In the genomic region with DNA sequence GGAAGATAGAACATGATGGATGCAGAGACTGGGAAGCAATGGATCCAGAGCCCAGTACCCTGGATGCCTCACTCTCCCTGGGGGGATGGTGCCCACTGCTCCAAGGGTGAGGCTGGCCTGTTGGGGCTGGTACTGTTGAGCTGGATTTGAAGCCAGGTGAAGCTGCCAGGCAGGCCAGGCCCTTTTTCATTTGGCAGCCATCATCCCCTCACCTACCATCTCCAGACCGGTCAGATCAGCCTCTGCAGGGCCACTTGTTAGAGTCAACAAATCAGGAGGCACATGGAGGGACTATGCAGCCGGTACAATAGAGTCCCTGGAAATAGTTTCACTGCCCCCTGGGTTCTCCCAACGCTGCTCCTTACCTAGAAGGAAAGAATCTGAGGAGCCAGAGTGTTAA, we compare ENCODE assay signal across 15 cellular contexts. TPM values are rescaled to one million over a fixed set of nuclear protein-coding genes. Genes with fewer than 3 reads are reported as not detected.
A peak's percentile ranks its signal among the peaks of the same experiment; 100 is the strongest.
DNase-seq lines count a peak whose midpoint lies in the region; ATAC-seq, FAIRE-seq and TF ChIP-seq lines count a peak whose summit lies in the region.
"Had no signal": no experiment of that assay in that cellular context is flagged by ENCODE, and none has a peak within 500 bp of the region (broad histone marks: within the 10 kb centered on the region; RNA-seq: fewer than 3 reads in every experiment).

No MANE protein-coding gene starts in this region.

- H3K9me1 ChIP-seq in keratinocyte (ENCODE audit: control insufficient read depth, extremely low read depth, insufficient read depth, low read length): peaks cover 5% of the 10 kb centered on the region

- H3K79me2 ChIP-seq in keratinocyte (ENCODE audit: control insufficient read depth, insufficient read depth, low read length): peaks cover 64% of the 10 kb centered on the region

- H3K4me1 Mint-ChIP-seq in activated CD8-positive, alpha-beta T cell treated with anti-CD3 and anti-CD28 coated beads for 36 hours (ENCODE audit: low read depth): peaks cover 84% of the 10 kb centered on the region

- H3K4me2 ChIP-seq in keratinocyte (ENCODE audit: control insufficient read depth, extremely low read depth, insufficient read depth, low read depth, low read length): peak overlapping the region; percentile 10

- H3K27ac ChIP-seq in heart left ventricle (peak overlapping the region in 7 of 12 donors; percentile 22 to 99 (median 69)), right atrium auricular region (peak overlapping the region in 1 of 2 donors; percentile 97), keratinocyte (ENCODE audit: control insufficient read depth, insufficient read depth, low read length) (no peak overlapping the region), thymus (ENCODE audit: low read depth) (peak overlapping the region; percentile 46)
- H3K27ac ChIP-seq: SJSA1 had no signal

- H3K27ac Mint-ChIP-seq in activated CD8-positive, alpha-beta T cell treated with anti-CD3 and anti-CD28 coated beads for 36 hours: peak overlapping the region; percentile 90

- no peak overlapping the region for H3K9ac ChIP-seq in keratinocyte (ENCODE audit: control insufficient read depth, extremely low read depth, insufficient read depth, low read length)

- H3K36me3 Mint-ChIP-seq in activated CD8-positive, alpha-beta T cell treated with anti-CD3 and anti-CD28 coated beads for 36 hours (ENCODE audit: low read depth): peaks cover 72% of the 10 kb centered on the region

- 46 to 64% (median 60%) methylated on average over 3 of the region's 3 CpGs for WGBS in heart left ventricle, 4 donors
- WGBS in thymus: 96% methylated on average over 3 of the region's 3 CpGs

- FAIRE-seq in keratinocyte (lab: Jason Lieb, UNC): peak; percentile 78
- FAIRE-seq: astrocyte, colon had no signal

- H3K4me3 Mint-ChIP-seq in activated CD8-positive, alpha-beta T cell treated with anti-CD3 and anti-CD28 coated beads for 36 hours: no peak overlapping the region

- peaks cover 0 to 13% (median 0%) of the 10 kb centered on the region in 9 donors for H3K36me3 ChIP-seq in heart left ventricle
- peaks cover 6% of the 10 kb centered on the region for H3K36me3 ChIP-seq in right atrium auricular region
- peaks cover 13 to 21% of the 10 kb centered on the region in 2 experiments for H3K36me3 ChIP-seq in keratinocyte (ENCODE audit: control insufficient read depth in 2 of 2, extremely low read depth in 1 of 2, insufficient read depth in 2 of 2, low read length in 2 of 2)
- peaks cover 7% of the 10 kb centered on the region for H3K36me3 ChIP-seq in thymus (ENCODE audit: control insufficient read depth, insufficient read depth)
- no peaks in the 10 kb centered on the region; the same call in 1 of the 2 replicates for H3K36me3 ChIP-seq in H7 (replicated peaks; ENCODE audit: control insufficient read depth, insufficient read depth, low read length)
- H3K36me3 ChIP-seq: SJSA1 had no signal

- H4K20me1 ChIP-seq in keratinocyte (ENCODE audit: control insufficient read depth, extremely low read depth, insufficient read depth, low read length): no peaks in the 10 kb centered on the region

- H2AFZ ChIP-seq in keratinocyte (ENCODE audit: control insufficient read depth, low read length): no peak overlapping the region

- intact Hi-C loops in heart left ventricle (cut with DNase I): loop anchor here in 2 of 10 donors (5.0 to 10.0 kb wide), 2 partner anchors 752 to 759 kb away; no protein-coding TSS in a partner anchor
- intact Hi-C loops in activated CD8-positive, alpha-beta T cell treated with anti-CD3 and anti-CD28 coated beads for 36 hours (cut with micrococcal nuclease): no loop called here

- ATAC-seq in heart left ventricle (no peak), GM18517 (IDR thresholded peaks at IDR 0.05; ENCODE audit: unreplicated experiment) (no peak)
- no peak for ATAC-seq in activated CD8-positive, alpha-beta T cell treated with anti-CD3 and anti-CD28 coated beads for 36 hours

- TF ChIP-seq POLR2A in heart left ventricle (IDR thresholded peaks at IDR 0.05): no peak

- H3K4me1 ChIP-seq in heart left ventricle: peaks cover 0 to 99% (median 80%) of the 10 kb centered on the region in 12 donors
- peaks cover 0 to 86% of the 10 kb centered on the region in 2 donors for H3K4me1 ChIP-seq in right atrium auricular region
- H3K4me1 ChIP-seq in keratinocyte (ENCODE audit: control insufficient read depth, extremely low read depth, insufficient read depth, low read length): peaks cover 69% of the 10 kb centered on the region
- H3K4me1 ChIP-seq in thymus (ENCODE audit: control insufficient read depth, insufficient read depth, low read length): peaks cover 77% of the 10 kb centered on the region

- H3K9me3 Mint-ChIP-seq in activated CD8-positive, alpha-beta T cell treated with anti-CD3 and anti-CD28 coated beads for 36 hours: no peaks in the 10 kb centered on the region

- no peaks in the 10 kb centered on the region for H3K9me3 ChIP-seq in heart left ventricle
- no peaks in the 10 kb centered on the region for H3K9me3 ChIP-seq in right atrium auricular region
- H3K9me3 ChIP-seq in keratinocyte (ENCODE audit: control insufficient read depth, low read depth, low read length): no peaks in the 10 kb centered on the region
- no peaks in the 10 kb centered on the region for H3K9me3 ChIP-seq in thymus (ENCODE audit: control insufficient read depth)
- H3K9me3 ChIP-seq: SJSA1 had no signal

- H3K4me3 ChIP-seq in heart left ventricle (no peak overlapping the region), right atrium auricular region (no peak overlapping the region), keratinocyte (ENCODE audit: control insufficient read depth in 2 of 3, extremely low read depth in 1 of 3, insufficient read depth in 2 of 3, low read depth in 1 of 3, low read length in 3 of 3) (no peak overlapping the region), thymus (ENCODE audit: low read length) (no peak overlapping the region), H7 (ENCODE audit: insufficient read depth, low read depth, low read length) (no peak overlapping the region)
- H3K4me3 ChIP-seq: SJSA1 had no signal

- H3K27me3 ChIP-seq in heart left ventricle (no peaks in the 10 kb centered on the region), right atrium auricular region (no peaks in the 10 kb centered on the region), keratinocyte (ENCODE audit: control insufficient read depth, extremely low read depth, insufficient read depth, low read length) (no peaks in the 10 kb centered on the region), thymus (ENCODE audit: control insufficient read depth, insufficient read depth) (no peaks in the 10 kb centered on the region), H7 (ENCODE audit: control insufficient read depth, insufficient read depth, low read length) (no peaks in the 10 kb centered on the region; the same call in 1 of the 2 replicates)
- H3K27me3 ChIP-seq: SJSA1 had no signal

- DNase-seq in heart left ventricle (no peak), right atrium auricular region (ENCODE audit: low spot score) (no peak), keratinocyte (ENCODE audit: low read depth, low spot score) (no peak), pons (ENCODE audit: low spot score) (no peak), H7 (no peak)
- DNase-seq in activated CD8-positive, alpha-beta T cell treated with anti-CD3 and anti-CD28 coated beads for 36 hours: no peak
- DNase-seq: activated CD8-positive, alpha-beta memory T cell treated with anti-CD3 and anti-CD28 coated beads, Interleukin-2, amount 50 U/mL, for 4 hours; MM.1S; NCI-H187; stimulated activated naive CD4-positive, alpha-beta T cell had no signal

- H3K27me3 Mint-ChIP-seq in activated CD8-positive, alpha-beta T cell treated with anti-CD3 and anti-CD28 coated beads for 36 hours: no peaks in the 10 kb centered on the region

- POLR2A ChIA-PET in activated CD8-positive, alpha-beta T cell treated with anti-CD3 and anti-CD28 coated beads for 36 hours (lab: Charles Lee): interaction anchor here (1.0 to 3.2 kb wide), 8 partner anchors 10 to 54 kb away, joined by 3 to 26 read pairs (median 4); a partner anchor contains a TSS

- CTCF ChIA-PET in activated CD8-positive, alpha-beta T cell treated with anti-CD3 and anti-CD28 coated beads for 36 hours (lab: Charles Lee): interaction anchor here (0.8 to 7.5 kb wide), 5 partner anchors 9 to 53 kb away, joined by 3 to 67 read pairs (median 3); a partner anchor contains a TSS

- TF ChIP-seq CTCF in heart left ventricle (IDR thresholded peaks at IDR 0.05) (no peak), right atrium auricular region (IDR thresholded peaks at IDR 0.05) (no peak), keratinocyte (optimal IDR thresholded peaks at IDR 0.05 in 1 of 3, IDR thresholded peaks at IDR 0.05 in 1 of 3, conservative IDR thresholded peaks at IDR 0.05 in 1 of 3; ENCODE audit: extremely low read depth in 1 of 3, insufficient read depth in 2 of 3, low read length in 3 of 3) (no peak)
- TF ChIP-seq CTCF in activated CD8-positive, alpha-beta T cell treated with anti-CD3 and anti-CD28 coated beads for 36 hours (IDR thresholded peaks at IDR 0.05): no peak

- dilution Hi-C loops in keratinocyte (cut with MboI; ENCODE audit: extremely low pct_ligation_motif_present, low sequenced_read_pairs): loop anchor here (25.0 kb wide), 1 partner anchor 764 kb away; a partner anchor contains a TSS

RNA-seq across cellular contexts. Expression of a gene that starts 5.9 kb away (rescaled TPM):
- 100 to 1,000 TPM; 239 to 398 (median 316) TPM for total RNA-seq in heart left ventricle
- 100 to 1,000 TPM; 226 to 247 TPM for polyA plus RNA-seq in heart left ventricle
- total RNA-seq in right atrium auricular region: 100 to 1,000 TPM; 148 to 187 TPM
- 100 to 1,000 TPM; 204 to 205 TPM for total RNA-seq in activated CD8-positive, alpha-beta T cell treated with anti-CD3 and anti-CD28 coated beads for 36 hours
- 134 to 172 TPM (median 148 TPM) in 3 replicates for polyA plus RNA-seq in keratinocyte
- 29.2 TPM for polyA plus RNA-seq in keratinocyte (2011; ENCODE audit: low read depth)
- polyA plus RNA-seq in keratinocyte (2011; cell fraction: cytosol; rRNA removed): 140 and 168 TPM in 2 replicates
- polyA plus RNA-seq in keratinocyte (2011; cell fraction: nucleus; rRNA removed): 73.7 and 78.1 TPM in 2 replicates
- 61.7 and 126 TPM in 2 replicates for polyA plus RNA-seq in keratinocyte (2012; ENCODE audit: low replicate concordance)
- 148 to 206 TPM (median 152 TPM) in 3 replicates for polyA minus RNA-seq in keratinocyte
- 85.2 TPM for polyA minus RNA-seq in keratinocyte (2011; cell fraction: cytosol; rRNA and poly(A)+ RNA removed)
- polyA minus RNA-seq in keratinocyte (2011; cell fraction: nucleus; rRNA and poly(A)+ RNA removed): 36.5 and 51.9 TPM in 2 replicates
- 24.9 TPM for polyA plus RNA-seq in thymus
- total RNA-seq in H7 (2014; rRNA removed; shearing (Covaris generic)): 72.5 and 73.1 TPM in 2 replicates

RNA-seq across cellular contexts. Expression of a gene that starts 11.3 kb away (rescaled TPM):
- total RNA-seq in heart left ventricle (10 to 100 TPM; 10.1 to 57.0 (median 20.3) TPM), right atrium auricular region (1 to 10 TPM; 4.7 to 9.9 TPM)
- polyA plus RNA-seq in heart left ventricle (10 to 100 TPM in 1 of 2 donors, 1 to 10 TPM in 1; 6.9 to 30.1 TPM), keratinocyte (1.8 to 3.5 TPM (median 2.8 TPM) in 3 replicates), thymus (7.0 TPM)
- total RNA-seq in activated CD8-positive, alpha-beta T cell treated with anti-CD3 and anti-CD28 coated beads for 36 hours: 100 to 1,000 TPM; 307 to 308 TPM
- 0.77 TPM for polyA plus RNA-seq in keratinocyte (2011; ENCODE audit: low read depth)
- polyA plus RNA-seq in keratinocyte (2011; cell fraction: cytosol; rRNA removed): 2.3 and 4.2 TPM in 2 replicates
- 4.7 and 7.4 TPM in 2 replicates for polyA plus RNA-seq in keratinocyte (2011; cell fraction: nucleus; rRNA removed)
- polyA plus RNA-seq in keratinocyte (2012; ENCODE audit: low replicate concordance): 3.6 and 6.7 TPM in 2 replicates
- 3.8 to 7.1 TPM (median 4.2 TPM) in 3 replicates for polyA minus RNA-seq in keratinocyte
- 6.9 TPM for polyA minus RNA-seq in keratinocyte (2011; cell fraction: cytosol; rRNA and poly(A)+ RNA removed)
- polyA minus RNA-seq in keratinocyte (2011; cell fraction: nucleus; rRNA and poly(A)+ RNA removed): 3.2 and 3.4 TPM in 2 replicates
- total RNA-seq in H7 (2014; rRNA removed; shearing (Covaris generic)): 0.96 and 1.6 TPM in 2 replicates

RNA-seq across cellular contexts. Expression of a gene that starts 51.8 kb away (rescaled TPM):
- total RNA-seq in heart left ventricle: 1 to 10 TPM; 2.9 to 6.7 (median 4.8) TPM
- 1 to 10 TPM; 2.0 to 2.1 TPM for polyA plus RNA-seq in heart left ventricle
- total RNA-seq in right atrium auricular region: 1 to 10 TPM; 2.7 to 4.6 TPM
- 1 to 10 TPM; 3.6 to 4.2 TPM for total RNA-seq in activated CD8-positive, alpha-beta T cell treated with anti-CD3 and anti-CD28 coated beads for 36 hours
- 0.10 to 0.28 TPM (median 0.11 TPM) in 3 replicates for polyA plus RNA-seq in keratinocyte
- 0.79 TPM for polyA plus RNA-seq in keratinocyte (2011; ENCODE audit: low read depth)
- 0.18 and 0.19 TPM in 2 replicates for polyA plus RNA-seq in keratinocyte (2011; cell fraction: cytosol; rRNA removed)
- 1.6 and 1.9 TPM in 2 replicates for polyA plus RNA-seq in keratinocyte (2011; cell fraction: nucleus; rRNA removed)
- polyA plus RNA-seq in keratinocyte (2012; ENCODE audit: low replicate concordance): 0.13 and 1.1 TPM in 2 replicates
- 0.30 to 0.66 TPM (median 0.38 TPM) in 3 replicates for polyA minus RNA-seq in keratinocyte
- polyA minus RNA-seq in keratinocyte (2011; cell fraction: cytosol; rRNA and poly(A)+ RNA removed): not detected
- 1.1 and 1.9 TPM in 2 replicates for polyA minus RNA-seq in keratinocyte (2011; cell fraction: nucleus; rRNA and poly(A)+ RNA removed)
- 0.21 TPM for polyA plus RNA-seq in thymus
- 2.0 and 3.2 TPM in 2 replicates for total RNA-seq in H7 (2014; rRNA removed; shearing (Covaris generic))

RNA-seq across cellular contexts. Expression of a gene that starts 53.6 kb away (rescaled TPM):
- 10 to 100 TPM in 7 of 9 donors, 1 to 10 TPM in 2; 7.8 to 19.7 (median 13.8) TPM for total RNA-seq in heart left ventricle
- 10 to 100 TPM; 10.9 to 16.7 TPM for polyA plus RNA-seq in heart left ventricle
- total RNA-seq in right atrium auricular region: 1 to 10 TPM; 7.2 to 9.6 TPM
- 100 to 1,000 TPM in 1 of 2 experiments, 10 to 100 TPM in 1; 97.1 to 101 TPM for total RNA-seq in activated CD8-positive, alpha-beta T cell treated with anti-CD3 and anti-CD28 coated beads for 36 hours
- 12.9 to 19.5 TPM (median 13.0 TPM) in 3 replicates for polyA plus RNA-seq in keratinocyte
- 0.74 TPM for polyA plus RNA-seq in keratinocyte (2011; ENCODE audit: low read depth)
- 7.4 and 12.2 TPM in 2 replicates for polyA plus RNA-seq in keratinocyte (2011; cell fraction: cytosol; rRNA removed)
- polyA plus RNA-seq in keratinocyte (2011; cell fraction: nucleus; rRNA removed): 32.6 and 40.2 TPM in 2 replicates
- polyA plus RNA-seq in keratinocyte (2012; ENCODE audit: low replicate concordance): 10.1 and 15.6 TPM in 2 replicates
- polyA minus RNA-seq in keratinocyte: 9.7 to 14.6 TPM (median 12.7 TPM) in 3 replicates
- 8.6 TPM for polyA minus RNA-seq in keratinocyte (2011; cell fraction: cytosol; rRNA and poly(A)+ RNA removed)
- 6.4 and 8.7 TPM in 2 replicates for polyA minus RNA-seq in keratinocyte (2011; cell fraction: nucleus; rRNA and poly(A)+ RNA removed)
- 43.4 TPM for polyA plus RNA-seq in thymus
- total RNA-seq in H7 (2014; rRNA removed; shearing (Covaris generic)): 15.5 and 19.0 TPM in 2 replicates

RNA-seq across cellular contexts. Expression of a gene that starts 55.3 kb away (rescaled TPM):
- total RNA-seq in heart left ventricle (10 to 100 TPM; 25.4 to 56.8 (median 40.0) TPM), right atrium auricular region (10 to 100 TPM; 25.6 to 34.8 TPM)
- polyA plus RNA-seq in heart left ventricle (10 to 100 TPM; 28.7 to 28.9 TPM), keratinocyte (1.4 to 2.6 TPM (median 1.4 TPM) in 3 replicates), thymus (4.3 TPM)
- 10 to 100 TPM; 37.9 to 41.3 TPM for total RNA-seq in activated CD8-positive, alpha-beta T cell treated with anti-CD3 and anti-CD28 coated beads for 36 hours
- 0.30 TPM for polyA plus RNA-seq in keratinocyte (2011; ENCODE audit: low read depth)
- 0.56 and 1.3 TPM in 2 replicates for polyA plus RNA-seq in keratinocyte (2011; cell fraction: cytosol; rRNA removed)
- 2.2 and 2.8 TPM in 2 replicates for polyA plus RNA-seq in keratinocyte (2011; cell fraction: nucleus; rRNA removed)
- 0.14 and 0.92 TPM in 2 replicates for polyA plus RNA-seq in keratinocyte (2012; ENCODE audit: low replicate concordance)
- 1.4 to 4.5 TPM (median 3.9 TPM) in 3 replicates for polyA minus RNA-seq in keratinocyte
- not detected for polyA minus RNA-seq in keratinocyte (2011; cell fraction: cytosol; rRNA and poly(A)+ RNA removed)
- 0.32 and 0.93 TPM in 2 replicates for polyA minus RNA-seq in keratinocyte (2011; cell fraction: nucleus; rRNA and poly(A)+ RNA removed)
- total RNA-seq in H7 (2014; rRNA removed; shearing (Covaris generic)): 12.5 and 19.3 TPM in 2 replicates

Comparison
In these comparisons a context has a peak if more than half of its experiments do, and no peak if none do; other contexts are left out.
1. RNA of a gene that starts 11.3 kb away (total RNA-seq): 307 to 308 TPM in activated CD8-positive, alpha-beta T cell treated with anti-CD3 and anti-CD28 coated beads for 36 hours; 10.1 to 57.0 TPM in heart left ventricle, 4.7 to 9.9 TPM in right atrium auricular region and 0.96 to 1.6 TPM in H7; every median in the first group is over 4 times any median in the second.